In the genomic region with DNA sequence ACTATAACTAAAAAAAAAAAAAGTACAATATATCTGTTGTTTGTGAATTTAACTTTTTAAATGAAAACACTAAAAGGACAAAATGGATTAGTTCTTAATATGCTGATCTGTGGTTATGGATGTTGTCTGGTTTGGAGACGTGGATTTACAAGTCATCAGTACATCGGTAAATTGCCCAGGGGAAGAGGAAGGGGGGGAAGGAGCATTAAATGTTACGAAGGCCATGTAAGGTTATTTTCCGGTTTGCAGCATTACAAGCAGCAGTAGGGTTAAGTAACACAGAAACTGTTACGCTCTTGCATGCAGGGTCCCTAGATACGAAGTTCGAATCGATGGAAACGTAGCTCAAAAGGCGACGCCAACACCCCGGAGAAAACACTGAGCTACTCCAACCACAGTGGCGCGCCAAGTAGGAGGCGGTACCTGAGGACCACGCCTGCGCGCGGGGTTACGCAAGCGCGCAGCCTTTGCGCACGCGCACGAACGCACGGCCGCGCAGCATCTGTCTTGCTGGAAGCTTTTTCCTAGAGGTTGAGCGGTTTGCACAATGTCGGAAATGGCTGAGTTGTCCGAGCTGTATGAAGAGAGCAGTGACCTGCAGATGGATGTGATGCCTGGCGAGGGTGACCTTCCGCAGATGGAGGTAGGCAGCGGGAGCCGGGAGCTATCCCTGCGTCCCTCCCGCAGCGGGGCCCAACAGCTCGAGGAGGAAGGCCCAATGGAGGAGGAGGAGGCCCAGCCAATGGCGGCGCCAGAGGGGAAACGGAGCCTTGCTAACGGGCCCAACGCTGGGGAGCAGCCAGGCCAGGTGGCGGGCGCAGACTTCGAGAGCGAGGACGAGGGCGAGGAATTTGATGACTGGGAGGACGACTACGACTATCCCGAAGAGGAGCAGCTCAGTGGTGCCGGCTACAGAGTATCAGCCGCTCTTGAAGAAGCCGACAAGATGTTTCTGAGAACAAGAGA, we compare ENCODE assay signal across 8 cellular contexts. TPM values are rescaled to one million over a fixed set of nuclear protein-coding genes. Genes with fewer than 3 reads are reported as not detected.
A peak's percentile ranks its signal among the peaks of the same experiment; 100 is the strongest.
DNase-seq lines count a peak whose midpoint lies in the region; ATAC-seq and TF ChIP-seq lines count a peak whose summit lies in the region.

A gene with protein sequence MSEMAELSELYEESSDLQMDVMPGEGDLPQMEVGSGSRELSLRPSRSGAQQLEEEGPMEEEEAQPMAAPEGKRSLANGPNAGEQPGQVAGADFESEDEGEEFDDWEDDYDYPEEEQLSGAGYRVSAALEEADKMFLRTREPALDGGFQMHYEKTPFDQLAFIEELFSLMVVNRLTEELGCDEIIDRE (plus strand): TSS at position 505 of the 966 bp plus-strand sequence. CDS start 43 bp downstream, at position 548.

- intact Hi-C loops in T-helper 2 cell treated with Interferon-gamma antibody and Interleukin-4, amounts not matched to agents 100 ng/mL and 5 ng/mL, for 36 hours (cut with micrococcal nuclease), result loop anchor here (1.0 to 2.0 kb wide), 8 partner anchors 10 to 1477 kb away; a partner anchor contains a TSS
- intact Hi-C loops in right cardiac atrium (cut with DNase I) (loop anchor here in 1 of 4 donors (5.0 kb wide), 1 partner anchor 84 kb away; a partner anchor contains a TSS), vagina (cut with DNase I) (no loop called here)

- TF ChIP-seq POLR2A in vagina (IDR thresholded peaks at IDR 0.05), result peak; percentile 20 to 90

- WGBS in right cardiac atrium, result under 1% methylated on average over 58 of the region's 58 CpGs

- no peak for TF ChIP-seq CTCF in vagina (IDR thresholded peaks at IDR 0.05)

- ATAC-seq in GM18498 (IDR thresholded peaks at IDR 0.05; ENCODE audit: unreplicated experiment) (peak; percentile 95), HG02938 (IDR thresholded peaks at IDR 0.05; ENCODE audit: unreplicated experiment) (peak; percentile 91), right cardiac atrium (peak; percentile 99 to 100)

- H3K4me1 ChIP-seq in right cardiac atrium (ENCODE audit: control insufficient read depth, insufficient read depth, low read length), result no peaks in the 10 kb centered on the region
- H3K4me1 ChIP-seq in vagina, result peaks cover 22% of the 10 kb centered on the region

- H3K9me3 ChIP-seq in right cardiac atrium (ENCODE audit: control insufficient read depth, low read length) (no peaks in the 10 kb centered on the region), vagina (no peaks in the 10 kb centered on the region)

- H3K27me3 ChIP-seq in right cardiac atrium (ENCODE audit: control insufficient read depth, insufficient read depth) (no peaks in the 10 kb centered on the region), vagina (no peaks in the 10 kb centered on the region)

- H3K4me3 ChIP-seq in right cardiac atrium (ENCODE audit: low read length) (peak within 1 kb of the TSS; percentile 72), vagina (peak within 1 kb of the TSS; percentile 83 to 92)

- H3K36me3 ChIP-seq in vagina, result no peaks in the 10 kb centered on the region

- H3K27ac ChIP-seq in right cardiac atrium (ENCODE audit: low read length), result peak within 1 kb of the TSS; percentile 91
- H3K27ac ChIP-seq in vagina, result peak within 1 kb of the TSS; percentile 81

- DNase-seq in NCI-H187 (lab: John Stamatoyannopoulos, UW) (peak; percentile 69 to 75), anterior cingulate cortex (lab: John Stamatoyannopoulos, UW) (peak; percentile 44 to 95 (median 90)), right cardiac atrium (peak; percentile 93 to 97 (median 97)), putamen (ENCODE audit: low spot score) (peak; percentile 95), vagina (ENCODE audit: extremely low spot score in 2 of 2) (peak in 1 of 2 donors; percentile 96)

RNA-seq across cellular contexts. Expression of the gene that starts here (rescaled TPM):
- total RNA-seq in T-helper 2 cell treated with Interferon-gamma antibody and Interleukin-4, amounts not matched to agents 100 ng/mL and 5 ng/mL, for 36 hours, result 107 and 110 TPM in 2 replicates
- 100 to 1,000 TPM; 258 to 299 (median 276) TPM for total RNA-seq in right cardiac atrium
- polyA plus RNA-seq in right cardiac atrium, result 318 TPM
- 175 TPM for total RNA-seq in vagina
